ENCODE assay signal across 30 cellular contexts in the genomic region with DNA sequence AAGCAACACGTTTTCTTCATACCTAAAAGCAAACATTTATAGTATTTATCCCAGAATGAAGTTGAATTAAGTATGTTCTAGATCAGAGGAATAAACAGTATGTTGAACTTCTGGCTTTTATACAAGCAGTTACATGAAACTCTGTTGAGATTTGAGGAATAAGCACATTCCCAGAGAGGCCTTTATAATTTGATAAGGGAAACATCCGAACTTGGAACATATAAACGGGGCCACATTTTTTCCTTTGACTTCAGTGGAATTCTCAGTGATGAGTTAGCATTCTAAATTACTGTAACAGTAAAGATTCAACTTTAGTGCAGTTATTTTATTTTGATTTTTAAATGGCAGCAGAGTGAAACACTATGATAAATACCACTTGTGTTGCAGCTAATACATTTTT.
"Had no signal": no experiment of that assay in that cellular context is flagged by ENCODE, and none has a peak within 500 bp of the region (broad histone marks: within the 10 kb centered on the region; RNA-seq: fewer than 3 reads in every experiment).

No MANE protein-coding gene starts in this region.

- H3K27ac Mint-ChIP-seq: immature natural killer cell; memory B cell; naive thymus-derived CD4-positive, alpha-beta T cell; nephron progenitor cell; stimulated activated naive CD8-positive, alpha-beta T cell treated with anti-CD3 and anti-CD28 coated beads, Interleukin-15, amount 100 ng/mL, for 72 hours had no signal

- H3K27ac ChIP-seq: dorsolateral prefrontal cortex, epithelial cell of prostate, ovary, psoas muscle, skin epidermis, suprapubic skin, transverse colon, upper lobe of right lung had no signal

- DNase-seq: dorsolateral prefrontal cortex; effector CD4-positive, alpha-beta T cell; hypothalamus; immature natural killer cell; islet precursor cell; kidney glomerular epithelial cell; left ventricle myocardium superior; naive thymus-derived CD4-positive, alpha-beta T cell; nephron progenitor cell; nucleus accumbens; ovary; posterior cingulate gyrus; psoas muscle; right cardiac atrium; stimulated activated CD4-positive, alpha-beta T cell treated with anti-CD3 and anti-CD28 coated beads, Interleukin-1b, Interleukin-23, amount 100 ng/mL, for 48 hours; stimulated activated CD4-positive, alpha-beta T cell treated with anti-CD3 and anti-CD28 coated beads, Interleukin-4, amount 100 ng/mL, for 1 hour; stimulated activated CD8-positive, alpha-beta memory T cell treated with anti-CD3 and anti-CD28 coated beads, Interleukin-4, amount 100 ng/mL, for 48 hours; stimulated activated naive CD4-positive, alpha-beta T cell; stimulated activated naive CD8-positive, alpha-beta T cell treated with anti-CD3 and anti-CD28 coated beads, Interleukin-15, amount 100 ng/mL, for 72 hours; transverse colon; upper lobe of right lung; uterus had no signal

- H3K4me1 Mint-ChIP-seq: immature natural killer cell; memory B cell; naive thymus-derived CD4-positive, alpha-beta T cell; nephron progenitor cell had no signal

- H3K4me1 ChIP-seq: psoas muscle, suprapubic skin, transverse colon, upper lobe of right lung had no signal

- ATAC-seq: esophagus mucosa; left ventricle myocardium superior; naive thymus-derived CD4-positive, alpha-beta T cell; psoas muscle; right cardiac atrium; stimulated activated naive CD8-positive, alpha-beta T cell treated with anti-CD3 and anti-CD28 coated beads, Interleukin-15, amount 100 ng/mL, for 72 hours; upper lobe of right lung had no signal

- H3K9me3 ChIP-seq: ovary, psoas muscle, suprapubic skin, transverse colon, upper lobe of right lung, uterus had no signal

- H3K36me3 Mint-ChIP-seq: immature natural killer cell; naive thymus-derived CD4-positive, alpha-beta T cell had no signal

- H3K9me3 Mint-ChIP-seq: nephron progenitor cell; stimulated activated naive CD8-positive, alpha-beta T cell treated with anti-CD3 and anti-CD28 coated beads, Interleukin-15, amount 100 ng/mL, for 72 hours had no signal

- H3K36me3 ChIP-seq: ovary, suprapubic skin, transverse colon, upper lobe of right lung, uterus had no signal

- H3K27me3 ChIP-seq: ovary, suprapubic skin, transverse colon, upper lobe of right lung, uterus had no signal

- FAIRE-seq: colon, frontal cortex had no signal

- H3K4me3 Mint-ChIP-seq: immature natural killer cell; memory B cell; naive thymus-derived CD4-positive, alpha-beta T cell; nephron progenitor cell; stimulated activated naive CD8-positive, alpha-beta T cell treated with anti-CD3 and anti-CD28 coated beads, Interleukin-15, amount 100 ng/mL, for 72 hours had no signal

- H3K4me3 ChIP-seq: dorsolateral prefrontal cortex, lung, ovary, psoas muscle, skin epidermis, suprapubic skin, transverse colon, upper lobe of right lung, uterus had no signal
